ENCODE assay signal across 9 cellular contexts in genomic region chr2:222959358-222959757, GRCh38.
DNase-seq lines count a peak whose midpoint lies in the region; TF ChIP-seq lines count a peak whose summit lies in the region.
"Had no signal": no experiment of that assay in that cellular context is flagged by ENCODE, and none has a peak within 500 bp of the region (broad histone marks: within the 10 kb centered on the region; RNA-seq: fewer than 3 reads in every experiment).

No MANE protein-coding gene starts in this region.

- H3K4me2 ChIP-seq in OCI-LY3 (ENCODE audit: low read length) (0 out of 2 replicates have a peak overlapping the region, but pooled peaks have one; percentile 44), neuronal stem cell (ENCODE audit: insufficient read depth, low read length, poor library complexity, severe bottlenecking) (no peak overlapping the region)

- H2AK5ac ChIP-seq in neuronal stem cell (ENCODE audit: low read depth, low read length), result no peak overlapping the region

- no peak overlapping the region for H3K4ac ChIP-seq in neuronal stem cell (ENCODE audit: low read length)

- H2BK5ac ChIP-seq in neuronal stem cell (ENCODE audit: low read length), result no peak overlapping the region

- H3K9me3 ChIP-seq in OCI-LY3 (ENCODE audit: insufficient read depth, low read length), result no peaks in the 10 kb centered on the region
- H3K9me3 ChIP-seq in endodermal cell (ENCODE audit: control insufficient read depth, low read length), result no peaks in the 10 kb centered on the region
- H3K9me3 ChIP-seq in neuronal stem cell (replicated peaks in 1 of 2; ENCODE audit: control insufficient read depth in 2 of 2, insufficient read depth in 1 of 2, low read depth in 1 of 2, low read length in 2 of 2), result no peaks in the 10 kb centered on the region
- H3K9me3 ChIP-seq in vagina, result no peaks in the 10 kb centered on the region
- no peaks in the 10 kb centered on the region for H3K9me3 ChIP-seq in stomach

- H3K36me3 ChIP-seq in OCI-LY3 (replicated peaks; ENCODE audit: low read depth, low read length) (peaks cover 2% of the 10 kb centered on the region), endodermal cell (ENCODE audit: control insufficient read depth, insufficient read depth, low read length) (no peaks in the 10 kb centered on the region), neuronal stem cell (replicated peaks in 1 of 2; ENCODE audit: control insufficient read depth in 2 of 2, insufficient read depth in 2 of 2, low read length in 2 of 2) (no peaks in the 10 kb centered on the region), vagina (no peaks in the 10 kb centered on the region), stomach (no peaks in the 10 kb centered on the region)

- H2BK15ac ChIP-seq in neuronal stem cell (ENCODE audit: low read length), result no peak overlapping the region

- H4K91ac ChIP-seq in neuronal stem cell (ENCODE audit: low read depth, low read length, poor library complexity), result no peak overlapping the region

- no peaks in the 10 kb centered on the region for H3K27me3 ChIP-seq in OCI-LY3 (ENCODE audit: low read depth, low read length)
- H3K27me3 ChIP-seq in endodermal cell (ENCODE audit: control insufficient read depth, insufficient read depth, low read length, poor library complexity, severe bottlenecking), result no peaks in the 10 kb centered on the region
- H3K27me3 ChIP-seq in neuronal stem cell (ENCODE audit: control insufficient read depth in 3 of 3, insufficient read depth in 3 of 3, low read depth in 1 of 3, low read length in 3 of 3), result no peaks in the 10 kb centered on the region
- no peaks in the 10 kb centered on the region for H3K27me3 ChIP-seq in vagina
- no peaks in the 10 kb centered on the region for H3K27me3 ChIP-seq in stomach

- H3K27ac Mint-ChIP-seq in endodermal cell, result no peak overlapping the region

- no peak for TF ChIP-seq EP300 in stomach (IDR thresholded peaks at IDR 0.05)

- H4K8ac ChIP-seq in neuronal stem cell (ENCODE audit: low read depth, low read length), result no peak overlapping the region

- no peaks in the 10 kb centered on the region for H3K79me1 ChIP-seq in neuronal stem cell (ENCODE audit: low read depth, low read length)

- no peaks in the 10 kb centered on the region for H3K4me1 Mint-ChIP-seq in endodermal cell

- intact Hi-C loops in vagina (cut with DNase I) (no loop called here), stomach (cut with DNase I; ENCODE audit: low total_unique reads) (no loop called here)

- no peak overlapping the region for H2BK12ac ChIP-seq in neuronal stem cell (ENCODE audit: low read length)

- no peak overlapping the region for H3K23ac ChIP-seq in neuronal stem cell (ENCODE audit: low read depth, low read length, poor library complexity)

- no peak overlapping the region for H3K18ac ChIP-seq in neuronal stem cell (ENCODE audit: low read length)

- peak; percentile 99 for DNase-seq in EL
- DNase-seq in endodermal cell, result peak; percentile 84
- DNase-seq in neuronal stem cell (ENCODE audit: low spot score), result no peak
- DNase-seq in globus pallidus (ENCODE audit: low spot score), result no peak
- no peak for DNase-seq in KG1 (lab: John Stamatoyannopoulos, UW)
- DNase-seq in vagina (ENCODE audit: extremely low spot score in 2 of 2), result no peak
- no peak for DNase-seq in stomach
- DNase-seq: NCI-H69 had no signal

- TF ChIP-seq CTCF in OCI-LY3 (IDR thresholded peaks at IDR 0.05; ENCODE audit: low read depth, low read length) (no peak), endodermal cell (conservative IDR thresholded peaks at IDR 0.05) (peak; percentile 65), vagina (IDR thresholded peaks at IDR 0.05) (no peak), stomach (IDR thresholded peaks at IDR 0.05) (no peak)

- H3K4me3 ChIP-seq in OCI-LY3 (ENCODE audit: low read length) (no peak overlapping the region), endodermal cell (ENCODE audit: low read length) (no peak overlapping the region), neuronal stem cell (ENCODE audit: low read length in 2 of 2) (no peak overlapping the region), vagina (no peak overlapping the region), stomach (no peak overlapping the region)

- no peak overlapping the region for H3K4me3 Mint-ChIP-seq in endodermal cell

- H3K36me3 Mint-ChIP-seq in endodermal cell (ENCODE audit: low read depth), result no peaks in the 10 kb centered on the region

- H3K9me3 Mint-ChIP-seq in endodermal cell, result peaks cover 15% of the 10 kb centered on the region

- H4K20me1 ChIP-seq in OCI-LY3 (ENCODE audit: insufficient read depth, low read length), result no peaks in the 10 kb centered on the region

- H2BK120ac ChIP-seq in neuronal stem cell (ENCODE audit: low read depth, low read length), result no peak overlapping the region

- no peak overlapping the region for H3K14ac ChIP-seq in neuronal stem cell (ENCODE audit: low read length)

- TF ChIP-seq POLR2A in vagina (IDR thresholded peaks at IDR 0.05) (no peak), stomach (IDR thresholded peaks at IDR 0.05) (no peak)

- no peaks in the 10 kb centered on the region for H3K79me2 ChIP-seq in OCI-LY3 (ENCODE audit: low read length)

- H2AFZ ChIP-seq in OCI-LY3 (ENCODE audit: low read depth, low read length), result no peak overlapping the region
- peak overlapping the region; percentile 12 for H2AFZ ChIP-seq in neuronal stem cell (ENCODE audit: low read length)

- peaks cover 2% of the 10 kb centered on the region for H3K27me3 Mint-ChIP-seq in endodermal cell (ENCODE audit: insufficient read depth)

- H3K27ac ChIP-seq in OCI-LY3 (ENCODE audit: low read length) (peak overlapping the region; percentile 57), endodermal cell (ENCODE audit: low read depth, low read length) (no peak overlapping the region), neuronal stem cell (replicated peaks; ENCODE audit: low read length) (no peak overlapping the region), vagina (no peak overlapping the region), stomach (no peak overlapping the region)

- H3K4me1 ChIP-seq in OCI-LY3 (ENCODE audit: low read length) (peaks cover 40% of the 10 kb centered on the region), endodermal cell (ENCODE audit: control insufficient read depth, insufficient read depth, low read length) (no peaks in the 10 kb centered on the region), neuronal stem cell (ENCODE audit: control insufficient read depth in 2 of 2, insufficient read depth in 1 of 2, low read depth in 1 of 2, low read length in 2 of 2) (peaks cover 0 to 4% of the 10 kb centered on the region in 2 donors), vagina (no peaks in the 10 kb centered on the region), stomach (no peaks in the 10 kb centered on the region)

- H3K9ac ChIP-seq in OCI-LY3 (ENCODE audit: low read length), result no peak overlapping the region
- H3K9ac ChIP-seq in endodermal cell (ENCODE audit: extremely low read depth, low read length, poor library complexity, severe bottlenecking), result no peak overlapping the region
- H3K9ac ChIP-seq in neuronal stem cell (ENCODE audit: low read depth, low read length, poor library complexity), result no peak overlapping the region

- 73 to 82% methylated on average over 4 of the region's 4 CpGs for WGBS in endodermal cell (ENCODE audit: insufficient coverage in 1 of 2, insufficient read length in 1 of 2), 2 experiments
- no CpG with 5 or more reads among the region's 4 CpGs for WGBS in neuronal stem cell (ENCODE audit: extremely low coverage in 2 of 2, insufficient read length in 2 of 2, insufficient replicate concordance in 1 of 2), 2 donors
- 84 to 92% (median 85%) methylated on average over 4 of the region's 4 CpGs for WGBS in stomach, 5 donors

Comparison
In these comparisons a context has a peak if more than half of its experiments do, and no peak if none do; other contexts are left out.
1. DNase-seq: peak in EL (single experiment) and endodermal cell (single experiment); none in neuronal stem cell (single experiment), globus pallidus (single experiment), KG1 (single experiment), vagina (0 of 2) and stomach (single experiment).